1 cellular context compared by ENCODE assay signal in the genomic region with DNA sequence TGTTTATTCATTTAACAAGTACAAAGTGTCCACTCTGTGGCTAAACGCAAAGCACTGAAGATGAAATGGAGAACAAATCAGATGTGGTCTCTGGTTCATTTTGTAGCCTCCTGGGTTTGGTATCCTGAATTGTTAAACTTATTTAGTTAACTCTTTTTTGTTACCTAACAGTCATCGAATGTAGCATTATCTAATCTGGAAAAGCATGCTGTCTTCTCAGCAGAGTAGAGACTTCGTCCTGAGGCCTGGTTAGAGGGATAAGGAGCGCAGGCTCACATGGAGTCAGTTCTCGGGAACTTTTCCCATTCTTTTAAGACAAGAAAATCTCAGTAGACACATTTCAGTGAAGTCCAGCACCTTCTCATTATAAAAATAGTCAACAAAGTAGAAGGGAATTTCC.
A peak's percentile ranks its signal among the peaks of the same experiment; 100 is the strongest.
TF ChIP-seq lines count a peak whose summit lies in the region.

No MANE protein-coding gene starts in this region.

TF ChIP-seq in K562, 482 proteins besides CTCF, POLR2A, EP300 and RAD21 (continued from another document):
- TF ChIP-seq ZBTB43 (CRISPR knock-in tag; IDR thresholded peaks at IDR 0.05) (no peak), SMARCA5 (IDR thresholded peaks at IDR 0.05) (no peak), KLF16 (IDR thresholded peaks at IDR 0.05) (peak; percentile 29; the same call in 1 of the 2 replicates), HDAC8 (tag; IDR thresholded peaks at IDR 0.05) (no peak), ZNF644 (tag; IDR thresholded peaks at IDR 0.05; ENCODE audit: low read depth) (peak; percentile 58; the same call in 1 of the 2 replicates), SREBF1 (IDR thresholded peaks at IDR 0.05; ENCODE audit: borderline replicate concordance, low read depth, low read length) (no peak), HMG20B (CRISPR knock-in tag; IDR thresholded peaks at IDR 0.05) (no peak), JUND (IDR thresholded peaks at IDR 0.05; ENCODE audit: borderline replicate concordance, low read depth, low read length) (peak; percentile 40; the same call in 1 of the 2 replicates), JUND (tag; IDR thresholded peaks at IDR 0.05; ENCODE audit: borderline replicate concordance, low read depth, low read length) (no peak; the same call in 2 of the 3 replicates), ADNP (tag; IDR thresholded peaks at IDR 0.05) (peak; percentile 60; the same call in 1 of the 2 replicates), NFIC (IDR thresholded peaks at IDR 0.05) (peak; percentile 63; the same call in 1 of the 2 replicates), POLR2AphosphoS5 (IDR thresholded peaks at IDR 0.05; ENCODE audit: control insufficient read depth, insufficient read depth, low read depth, low read length) (peak; percentile 80; the same call in 1 of the 2 replicates), ZNF140 (CRISPR knock-in tag; IDR thresholded peaks at IDR 0.05) (no peak), ZNF445 (CRISPR knock-in tag; IDR thresholded peaks at IDR 0.05; ENCODE audit: low read depth) (no peak), ZNF197 (CRISPR knock-in tag; IDR thresholded peaks at IDR 0.05; ENCODE audit: low read depth) (no peak), ZKSCAN8 (CRISPR knock-in tag; IDR thresholded peaks at IDR 0.05) (no peak), BACH1 (tag; IDR thresholded peaks at IDR 0.05) (no peak), ZFX (CRISPR knock-in tag; IDR thresholded peaks at IDR 0.05) (peak; percentile 38; the same call in 1 of the 2 replicates), ATF1 (CRISPR knock-in tag; IDR thresholded peaks at IDR 0.05) (no peak), ATF1 (tag; IDR thresholded peaks at IDR 0.05) (no peak), SMAD2 (IDR thresholded peaks at IDR 0.05; ENCODE audit: low read depth, low read length) (no peak), CXXC5 (CRISPR knock-in tag; IDR thresholded peaks at IDR 0.05) (peak; percentile 91), ETS2 (tag; IDR thresholded peaks at IDR 0.05; ENCODE audit: borderline replicate concordance, poor library complexity, severe bottlenecking) (no peak), ZNF23 (CRISPR knock-in tag; IDR thresholded peaks at IDR 0.05) (no peak), HBP1 (CRISPR knock-in tag; IDR thresholded peaks at IDR 0.05) (no peak), BHLHE40 (IDR thresholded peaks at IDR 0.05; ENCODE audit: low read length) (peak; percentile 58), TFAP4 (CRISPR knock-in tag; IDR thresholded peaks at IDR 0.05; ENCODE audit: borderline replicate concordance) (no peak), CTBP1 (IDR thresholded peaks at IDR 0.05; ENCODE audit: borderline replicate concordance) (no peak), CBFA2T3 (IDR thresholded peaks at IDR 0.05) (peak; percentile 94), ZNF609 (CRISPR knock-in tag; IDR thresholded peaks at IDR 0.05; ENCODE audit: borderline replicate concordance) (no peak), POLR2H (tag; IDR thresholded peaks at IDR 0.05; ENCODE audit: low read depth) (no peak), SRSF9 (IDR thresholded peaks at IDR 0.05; ENCODE audit: borderline replicate concordance, low read depth, low read length) (no peak), MTA2 (IDR thresholded peaks at IDR 0.05; ENCODE audit: low read depth) (peak; percentile 86), PHB2 (IDR thresholded peaks at IDR 0.05; ENCODE audit: low read depth) (0 out of 2 replicates have a peak, but pooled peaks have one; percentile 28), KDM1A (IDR thresholded peaks at IDR 0.05) (peak; percentile 87 to 93), CBX8 (IDR thresholded peaks at IDR 0.05; ENCODE audit: borderline replicate concordance, extremely low read depth, low read depth, low read length, poor library complexity, severe bottlenecking) (no peak), RBM39 (optimal IDR thresholded peaks at IDR 0.05; ENCODE audit: low read depth, low read length) (no peak), ILF3 (IDR thresholded peaks at IDR 0.05; ENCODE audit: borderline replicate concordance) (0 out of 2 replicates have a peak, but pooled peaks have one; percentile 45), NRF1 (conservative IDR thresholded peaks at IDR 0.05 in 1 of 2, IDR thresholded peaks at IDR 0.05 in 1 of 2) (peak in 1 of 2 experiments; percentile 49; a peak in 3 of 4 replicates), PRPF4 (IDR thresholded peaks at IDR 0.05; ENCODE audit: insufficient read depth, low read depth, low read length, poor library complexity, severe bottlenecking) (no peak), KDM5B (IDR thresholded peaks at IDR 0.05; ENCODE audit: insufficient replicate concordance, low read depth, low read length) (no peak), EP400 (IDR thresholded peaks at IDR 0.05) (peak; percentile 36; the same call in 1 of the 2 replicates), SMARCE1 (IDR thresholded peaks at IDR 0.05) (peak; percentile 72), RBBP5 (IDR thresholded peaks at IDR 0.05; ENCODE audit: borderline replicate concordance, insufficient read depth, low read length, poor library complexity, severe bottlenecking) (no peak), GATA2 (CRISPR knock-in tag; IDR thresholded peaks at IDR 0.05) (peak; percentile 64), ZNF124 (CRISPR knock-in tag; IDR thresholded peaks at IDR 0.05) (no peak)
- TF ChIP-seq, protein P1, sequence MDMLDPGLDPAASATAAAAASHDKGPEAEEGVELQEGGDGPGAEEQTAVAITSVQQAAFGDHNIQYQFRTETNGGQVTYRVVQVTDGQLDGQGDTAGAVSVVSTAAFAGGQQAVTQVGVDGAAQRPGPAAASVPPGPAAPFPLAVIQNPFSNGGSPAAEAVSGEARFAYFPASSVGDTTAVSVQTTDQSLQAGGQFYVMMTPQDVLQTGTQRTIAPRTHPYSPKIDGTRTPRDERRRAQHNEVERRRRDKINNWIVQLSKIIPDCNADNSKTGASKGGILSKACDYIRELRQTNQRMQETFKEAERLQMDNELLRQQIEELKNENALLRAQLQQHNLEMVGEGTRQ (CRISPR knock-in tag; IDR thresholded peaks at IDR 0.05): no peak
- TF ChIP-seq, protein P2, sequence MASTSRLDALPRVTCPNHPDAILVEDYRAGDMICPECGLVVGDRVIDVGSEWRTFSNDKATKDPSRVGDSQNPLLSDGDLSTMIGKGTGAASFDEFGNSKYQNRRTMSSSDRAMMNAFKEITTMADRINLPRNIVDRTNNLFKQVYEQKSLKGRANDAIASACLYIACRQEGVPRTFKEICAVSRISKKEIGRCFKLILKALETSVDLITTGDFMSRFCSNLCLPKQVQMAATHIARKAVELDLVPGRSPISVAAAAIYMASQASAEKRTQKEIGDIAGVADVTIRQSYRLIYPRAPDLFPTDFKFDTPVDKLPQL (IDR thresholded peaks at IDR 0.05; ENCODE audit: extremely low read depth, insufficient read length): no peak
- TF ChIP-seq, protein P3, sequence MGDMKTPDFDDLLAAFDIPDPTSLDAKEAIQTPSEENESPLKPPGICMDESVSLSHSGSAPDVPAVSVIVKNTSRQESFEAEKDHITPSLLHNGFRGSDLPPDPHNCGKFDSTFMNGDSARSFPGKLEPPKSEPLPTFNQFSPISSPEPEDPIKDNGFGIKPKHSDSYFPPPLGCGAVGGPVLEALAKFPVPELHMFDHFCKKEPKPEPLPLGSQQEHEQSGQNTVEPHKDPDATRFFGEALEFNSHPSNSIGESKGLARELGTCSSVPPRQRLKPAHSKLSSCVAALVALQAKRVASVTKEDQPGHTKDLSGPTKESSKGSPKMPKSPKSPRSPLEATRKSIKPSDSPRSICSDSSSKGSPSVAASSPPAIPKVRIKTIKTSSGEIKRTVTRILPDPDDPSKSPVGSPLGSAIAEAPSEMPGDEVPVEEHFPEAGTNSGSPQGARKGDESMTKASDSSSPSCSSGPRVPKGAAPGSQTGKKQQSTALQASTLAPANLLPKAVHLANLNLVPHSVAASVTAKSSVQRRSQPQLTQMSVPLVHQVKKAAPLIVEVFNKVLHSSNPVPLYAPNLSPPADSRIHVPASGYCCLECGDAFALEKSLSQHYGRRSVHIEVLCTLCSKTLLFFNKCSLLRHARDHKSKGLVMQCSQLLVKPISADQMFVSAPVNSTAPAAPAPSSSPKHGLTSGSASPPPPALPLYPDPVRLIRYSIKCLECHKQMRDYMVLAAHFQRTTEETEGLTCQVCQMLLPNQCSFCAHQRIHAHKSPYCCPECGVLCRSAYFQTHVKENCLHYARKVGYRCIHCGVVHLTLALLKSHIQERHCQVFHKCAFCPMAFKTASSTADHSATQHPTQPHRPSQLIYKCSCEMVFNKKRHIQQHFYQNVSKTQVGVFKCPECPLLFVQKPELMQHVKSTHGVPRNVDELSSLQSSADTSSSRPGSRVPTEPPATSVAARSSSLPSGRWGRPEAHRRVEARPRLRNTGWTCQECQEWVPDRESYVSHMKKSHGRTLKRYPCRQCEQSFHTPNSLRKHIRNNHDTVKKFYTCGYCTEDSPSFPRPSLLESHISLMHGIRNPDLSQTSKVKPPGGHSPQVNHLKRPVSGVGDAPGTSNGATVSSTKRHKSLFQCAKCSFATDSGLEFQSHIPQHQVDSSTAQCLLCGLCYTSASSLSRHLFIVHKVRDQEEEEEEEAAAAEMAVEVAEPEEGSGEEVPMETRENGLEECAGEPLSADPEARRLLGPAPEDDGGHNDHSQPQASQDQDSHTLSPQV (IDR thresholded peaks at IDR 0.05): peak; percentile 69
- TF ChIP-seq, protein P4, sequence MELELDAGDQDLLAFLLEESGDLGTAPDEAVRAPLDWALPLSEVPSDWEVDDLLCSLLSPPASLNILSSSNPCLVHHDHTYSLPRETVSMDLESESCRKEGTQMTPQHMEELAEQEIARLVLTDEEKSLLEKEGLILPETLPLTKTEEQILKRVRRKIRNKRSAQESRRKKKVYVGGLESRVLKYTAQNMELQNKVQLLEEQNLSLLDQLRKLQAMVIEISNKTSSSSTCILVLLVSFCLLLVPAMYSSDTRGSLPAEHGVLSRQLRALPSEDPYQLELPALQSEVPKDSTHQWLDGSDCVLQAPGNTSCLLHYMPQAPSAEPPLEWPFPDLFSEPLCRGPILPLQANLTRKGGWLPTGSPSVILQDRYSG (tag; conservative IDR thresholded peaks at IDR 0.05; ENCODE audit: low read depth): no peak
